Comparison of ENCODE assay signal across 1 cellular context in genomic region chr7:7944619-7945282, GRCh38.
TF ChIP-seq lines count a peak whose summit lies in the region.

No MANE protein-coding gene starts in this region.

TF ChIP-seq in GM23338, 12 proteins besides CTCF, POLR2A, EP300 and RAD21 (continued from another document):
- TF ChIP-seq POLR2AphosphoS5 (IDR thresholded peaks at IDR 0.05; ENCODE audit: low read depth) (no peak), JUNB (IDR thresholded peaks at IDR 0.05; ENCODE audit: unreplicated experiment) (no peak), ETS1 (IDR thresholded peaks at IDR 0.05) (no peak), EZH2 (IDR thresholded peaks at IDR 0.05; ENCODE audit: low read depth, unreplicated experiment) (no peak)
